ENCODE assay signal across 9 cellular contexts in genomic region chr13:48221301-48222190, GRCh38. TPM values are rescaled to one million over a fixed set of nuclear protein-coding genes. Genes with fewer than 3 reads are reported as not detected.
A peak's percentile ranks its signal among the peaks of the same experiment; 100 is the strongest.
DNase-seq lines count a peak whose midpoint lies in the region; TF ChIP-seq lines count a peak whose summit lies in the region.
"Had no signal": no experiment of that assay in that cellular context is flagged by ENCODE, and none has a peak within 500 bp of the region (broad histone marks: within the 10 kb centered on the region; RNA-seq: fewer than 3 reads in every experiment).

No MANE protein-coding gene starts in this region.

- no peak overlapping the region for H4K8ac ChIP-seq in mesenchymal stem cell (ENCODE audit: low read length)

- H4K20me1 ChIP-seq in mammary epithelial cell (ENCODE audit: insufficient read depth, low read length) = no peaks in the 10 kb centered on the region

- no peak overlapping the region for H2AK5ac ChIP-seq in mesenchymal stem cell (ENCODE audit: low read length, severe bottlenecking)

- TF ChIP-seq CTCF in MCF 10A (IDR thresholded peaks at IDR 0.05; ENCODE audit: unreplicated experiment) (no peak), mammary epithelial cell (conservative IDR thresholded peaks at IDR 0.05 in 1 of 2, IDR thresholded peaks at IDR 0.05 in 1 of 2; ENCODE audit: extremely low read depth in 1 of 2, insufficient read depth in 1 of 2, low read depth in 1 of 2, low read length in 2 of 2) (no peak), breast epithelium (IDR thresholded peaks at IDR 0.05) (no peak), uterus (IDR thresholded peaks at IDR 0.05) (no peak), brain microvascular endothelial cell (IDR thresholded peaks at IDR 0.05; ENCODE audit: low read depth, low read length, missing control alignments) (no peak)

- H2BK120ac ChIP-seq in mesenchymal stem cell (ENCODE audit: low read depth, low read length) = no peak overlapping the region

- no peaks in the 10 kb centered on the region for H3K79me1 ChIP-seq in mesenchymal stem cell (replicated peaks; ENCODE audit: low read length, poor library complexity, severe bottlenecking)

- H2BK12ac ChIP-seq in mesenchymal stem cell (ENCODE audit: low read length in 2 of 2) = no peak overlapping the region

- dilution Hi-C loops in mammary epithelial cell (cut with HindIII; ENCODE audit: low sequenced_read_pairs) = no loop called here

- H3K36me3 ChIP-seq in mammary epithelial cell (ENCODE audit: insufficient read depth, low read length) (no peaks in the 10 kb centered on the region), breast epithelium (no peaks in the 10 kb centered on the region), mesenchymal stem cell (ENCODE audit: control insufficient read depth in 1 of 2, insufficient read depth in 2 of 2, low read depth in 1 of 2, low read length in 2 of 2) (no peaks in the 10 kb centered on the region), uterus (no peaks in the 10 kb centered on the region), brain microvascular endothelial cell (replicated peaks) (no peaks in the 10 kb centered on the region)

- no peak overlapping the region for H3K18ac ChIP-seq in mesenchymal stem cell (ENCODE audit: low read depth in 1 of 2, low read length in 2 of 2)

- H3K27ac Mint-ChIP-seq in MCF 10A (ENCODE audit: low read depth, unreplicated experiment) = peak overlapping the region; percentile 77

- H3K4me2 ChIP-seq in mammary epithelial cell (ENCODE audit: insufficient read depth, low read depth, low read length) (no peak overlapping the region), mesenchymal stem cell (ENCODE audit: low read length, poor library complexity, severe bottlenecking) (no peak overlapping the region)

- H3K9ac ChIP-seq in mammary epithelial cell (ENCODE audit: insufficient read depth, low read length) (no peak overlapping the region), mesenchymal stem cell (ENCODE audit: low read length) (peak overlapping the region; percentile 91)

- BruUV-seq in MCF 10A (replicated peaks; lab: Mats Ljungman, UMichigan) (no TSS peak), mammary epithelial cell (replicated peaks; lab: Mats Ljungman, UMichigan) (no TSS peak)

- H3K4me1 ChIP-seq in mammary epithelial cell (ENCODE audit: insufficient read depth, low read length) (no peaks in the 10 kb centered on the region), breast epithelium (no peaks in the 10 kb centered on the region), mesenchymal stem cell (ENCODE audit: control insufficient read depth, insufficient read depth, low read depth, low read length) (peaks cover 2% of the 10 kb centered on the region), uterus (peaks cover 0 to 10% of the 10 kb centered on the region in 2 donors)

- H3K9me3 ChIP-seq in mammary epithelial cell (replicated peaks; ENCODE audit: insufficient read depth, low read length) = no peaks in the 10 kb centered on the region
- no peaks in the 10 kb centered on the region for H3K9me3 ChIP-seq in breast epithelium
- H3K9me3 ChIP-seq in mesenchymal stem cell (ENCODE audit: control insufficient read depth, low read length) = no peaks in the 10 kb centered on the region
- no peaks in the 10 kb centered on the region for H3K9me3 ChIP-seq in uterus

- H3K4me1 Mint-ChIP-seq in MCF 10A (ENCODE audit: insufficient read depth, unreplicated experiment) = peaks cover 9% of the 10 kb centered on the region

- H3K4me3 Mint-ChIP-seq in MCF 10A (ENCODE audit: unreplicated experiment) = no peak overlapping the region

- peak; percentile 23 for DNase-seq in MCF 10A (ENCODE audit: unreplicated experiment)
- no peak for DNase-seq in mammary epithelial cell
- no peak for DNase-seq in breast epithelium (ENCODE audit: low spot score in 2 of 2)
- peak; percentile 52 for DNase-seq in mesenchymal stem cell
- DNase-seq in uterus = peak in 1 of 2 donors; percentile 59
- DNase-seq in DMS 273 (lab: John Stamatoyannopoulos, UW; ENCODE audit: unreplicated experiment) = no peak
- DNase-seq in brain microvascular endothelial cell = no peak
- DNase-seq in NCI-H524 (lab: John Stamatoyannopoulos, UW) = no peak
- DNase-seq: activated gamma-delta T cell treated with Interleukin-2 at 50 U/mL for 16 hours had no signal

- H3K23ac ChIP-seq in mesenchymal stem cell (ENCODE audit: low read length in 2 of 2) = no peak overlapping the region

- H2BK15ac ChIP-seq in mesenchymal stem cell (ENCODE audit: low read depth, poor library complexity, severe bottlenecking) = no peak overlapping the region

- no peak overlapping the region for H3K4me3 ChIP-seq in mammary epithelial cell (replicated peaks in 1 of 3; ENCODE audit: insufficient read depth in 1 of 3, low read depth in 2 of 3, low read length in 3 of 3)
- H3K4me3 ChIP-seq in breast epithelium = peak overlapping the region; percentile 36 to 59 (median 40)
- peak overlapping the region in 1 of 2 experiments; percentile 80 for H3K4me3 ChIP-seq in mesenchymal stem cell (ENCODE audit: insufficient read depth in 1 of 2, low read depth in 1 of 2, low read length in 2 of 2)
- H3K4me3 ChIP-seq in uterus = peak overlapping the region; percentile 0 to 45
- no peak overlapping the region for H3K4me3 ChIP-seq in brain microvascular endothelial cell (ENCODE audit: low read depth, low read length)

- H3K9me3 Mint-ChIP-seq in MCF 10A (ENCODE audit: unreplicated experiment) = no peaks in the 10 kb centered on the region

- CTCF ChIA-PET in MCF 10A (lab: Yijun Ruan, JAX) (interaction anchor here (0.6 to 3.1 kb wide), 3 partner anchors 9 to 159 kb away, joined by 3 to 9 read pairs (median 3); partner anchors contain the start of gene ITM2B), mammary epithelial cell (lab: Charles Lee; ENCODE audit: low non-redundant PET) (no interaction called here)

- 71% methylated on average over 9 of the region's 9 CpGs for WGBS in mammary epithelial cell (ENCODE audit: low coverage, missing lambda C conversion rate)
- WGBS in mesenchymal stem cell = 57% methylated on average over 4 of the region's 9 CpGs

- TF ChIP-seq POLR2A in breast epithelium (IDR thresholded peaks at IDR 0.05) = no peak
- TF ChIP-seq POLR2A in uterus (IDR thresholded peaks at IDR 0.05) = no peak

- no peak overlapping the region for H3K4ac ChIP-seq in mesenchymal stem cell (ENCODE audit: low read depth in 1 of 2, low read length in 2 of 2)

- intact Hi-C loops in MCF 10A (cut with micrococcal nuclease) (no loop called here), mammary epithelial cell (cut with micrococcal nuclease) (no loop called here), breast epithelium (cut with DNase I; ENCODE audit: low total_unique reads) (no loop called here), uterus (cut with DNase I; ENCODE audit: low total_unique reads) (no loop called here)

- H3K27me3 Mint-ChIP-seq in MCF 10A (ENCODE audit: insufficient read depth, unreplicated experiment) = no peaks in the 10 kb centered on the region

- no peak overlapping the region for H2AFZ ChIP-seq in mammary epithelial cell (ENCODE audit: low read depth, low read length)
- no peak overlapping the region for H2AFZ ChIP-seq in mesenchymal stem cell (ENCODE audit: low read depth, low read length)

- POLR2A ChIA-PET in MCF 10A (lab: Yijun Ruan, JAX) = interaction anchor here (0.5 to 2.3 kb wide), 7 partner anchors 9 to 359 kb away, joined by 3 to 11 read pairs (median 4); partner anchors contain the start of gene ITM2B

- H3K14ac ChIP-seq in mesenchymal stem cell (ENCODE audit: low read length in 2 of 2) = no peak overlapping the region

- H4K91ac ChIP-seq in mesenchymal stem cell (ENCODE audit: low read length) = no peak overlapping the region

- in situ Hi-C loops in mammary epithelial cell (cut with MboI; ENCODE audit: low sequenced_read_pairs in 2 of 2) = no loop called here
- in situ Hi-C loops in brain microvascular endothelial cell (cut with HindIII; ENCODE audit: low pct_ligation_motif_present, low sequenced_read_pairs) = no loop called here

- H3K27ac ChIP-seq in mammary epithelial cell (ENCODE audit: insufficient read depth, low read depth, low read length) = no peak overlapping the region
- H3K27ac ChIP-seq in breast epithelium = peak overlapping the region; percentile 64 to 84
- H3K27ac ChIP-seq in mesenchymal stem cell (ENCODE audit: low read length, poor library complexity, severe bottlenecking) = no peak overlapping the region
- peak overlapping the region; percentile 88 for H3K27ac ChIP-seq in uterus
- no peak overlapping the region for H3K27ac ChIP-seq in brain microvascular endothelial cell

- no peak overlapping the region for H2BK5ac ChIP-seq in mesenchymal stem cell (ENCODE audit: low read depth, low read length, poor library complexity, severe bottlenecking)

- H3K36me3 Mint-ChIP-seq in MCF 10A (ENCODE audit: insufficient read depth, unreplicated experiment) = no peaks in the 10 kb centered on the region

- no peaks in the 10 kb centered on the region for H3K79me2 ChIP-seq in mammary epithelial cell (ENCODE audit: insufficient read depth, low read length)

- no peaks in the 10 kb centered on the region for H3K27me3 ChIP-seq in mammary epithelial cell (ENCODE audit: insufficient read depth, low read length)
- H3K27me3 ChIP-seq in breast epithelium = no peaks in the 10 kb centered on the region
- no peaks in the 10 kb centered on the region for H3K27me3 ChIP-seq in mesenchymal stem cell (ENCODE audit: control insufficient read depth in 1 of 2, insufficient read depth in 1 of 2, low read length in 2 of 2)
- H3K27me3 ChIP-seq in uterus = no peaks in the 10 kb centered on the region
- no peaks in the 10 kb centered on the region for H3K27me3 ChIP-seq in brain microvascular endothelial cell (replicated peaks)

RNA-seq across cellular contexts. Expression of gene ITM2B, which starts 11.5 kb away (rescaled TPM):
- 144 and 179 TPM in 2 replicates for total RNA-seq in MCF 10A (2022)
- total RNA-seq in mammary epithelial cell = 100 to 1,000 TPM; 187 to 317 TPM
- 227 TPM for polyA plus RNA-seq in mammary epithelial cell
- polyA minus RNA-seq in mammary epithelial cell = 169 TPM
- total RNA-seq in breast epithelium = 100 to 1,000 TPM; 369 to 727 (median 475) TPM
- 356 TPM for polyA plus RNA-seq in mesenchymal stem cell (2013, experiment 1 of 2)
- 375 TPM for polyA plus RNA-seq in mesenchymal stem cell (2013, experiment 2 of 2)
- total RNA-seq in uterus = 100 to 1,000 TPM; 326 to 725 (median 565) TPM

Comparison
In these comparisons a context has a peak if more than half of its experiments do, and no peak if none do; other contexts are left out.
1. DNase-seq: peak in MCF 10A (single experiment) and mesenchymal stem cell (single experiment); none in mammary epithelial cell (single experiment), breast epithelium (0 of 2), DMS 273 (single experiment), brain microvascular endothelial cell (single experiment) and NCI-H524 (0 of 2).
2. H3K27ac ChIP-seq: peak in breast epithelium (2 of 2) and uterus (2 of 2); none in mammary epithelial cell (single experiment), mesenchymal stem cell (single experiment) and brain microvascular endothelial cell (single experiment).
3. H3K4me3 ChIP-seq: peak in breast epithelium (3 of 3) and uterus (2 of 2); none in mammary epithelial cell (0 of 3) and brain microvascular endothelial cell (single experiment).